ENCODE assay signal across 9 cellular contexts in genomic region chr19:14042673-14043608, GRCh38. TPM values are rescaled to one million over a fixed set of nuclear protein-coding genes. Genes with fewer than 3 reads are reported as not detected.
DNase-seq lines count a peak whose midpoint lies in the region; ATAC-seq and TF ChIP-seq lines count a peak whose summit lies in the region.
"Not testable (repeated sequence)": the region's sequence is repeated elsewhere in the genome, so short reads cannot be mapped to it uniquely, and the experiment has no call there.
"Had no signal": no experiment of that assay in that cellular context is flagged by ENCODE, and none has a peak within 500 bp of the region (broad histone marks: within the 10 kb centered on the region; RNA-seq: fewer than 3 reads in every experiment).

No MANE protein-coding gene starts in this region.

- CTCF ChIA-PET in WTC11 (lab: Charles Lee): interaction anchor here (0.5 to 11.1 kb wide), 24 partner anchors 9 to 1973 kb away, joined by 3 to 187 read pairs (median 4); partner anchors contain the start of genes DCAF15, IL27RA, MISP3 and PALM3

- H3K27me3 ChIP-seq in left ventricle myocardium inferior (ENCODE audit: low read depth); upper lobe of left lung: not testable (repeated sequence)

- 63 to 65% methylated on average over 19 of the region's 19 CpGs for WGBS in upper lobe of left lung, 2 donors

- TF ChIP-seq POLR2A in upper lobe of left lung (IDR thresholded peaks at IDR 0.05): not testable (repeated sequence)

- ATAC-seq in WTC11 (peak; percentile 96), upper lobe of left lung (ENCODE audit: low FRiP score in 2 of 2) (peak; percentile 61 to 89)
- peak; percentile 80 for ATAC-seq in central memory CD8-positive, alpha-beta T cell (replicated peaks; ENCODE audit: extremely low read depth, poor library complexity, severe bottlenecking)

- not testable (repeated sequence) for H3K9me3 ChIP-seq in left ventricle myocardium inferior (replicated peaks); upper lobe of left lung

- not testable (repeated sequence) for H3K36me3 ChIP-seq in left ventricle myocardium inferior
- H3K36me3 ChIP-seq in upper lobe of left lung: peaks cover 0 to 24% (median 9%) of the 10 kb centered on the region in 4 donors

- H3K4me1 Mint-ChIP-seq in WTC11, neural crest cell: not testable (repeated sequence)
- peaks cover 15% of the 10 kb centered on the region for H3K4me1 Mint-ChIP-seq in central memory CD8-positive, alpha-beta T cell

- TF ChIP-seq CTCF in WTC11 (IDR thresholded peaks at IDR 0.05) (peak; percentile 43), left ventricle myocardium inferior (IDR thresholded peaks at IDR 0.05; ENCODE audit: borderline replicate concordance) (peak; percentile 75), neural crest cell (conservative IDR thresholded peaks at IDR 0.05) (peak; percentile 67), upper lobe of left lung (IDR thresholded peaks at IDR 0.05) (peak; percentile 39 to 58 (median 46))

- H3K4me3 Mint-ChIP-seq in WTC11, neural crest cell: not testable (repeated sequence)
- H3K4me3 Mint-ChIP-seq in central memory CD8-positive, alpha-beta T cell: peak overlapping the region; percentile 13

- H3K4me1 ChIP-seq in left ventricle myocardium inferior: peaks cover 12% of the 10 kb centered on the region
- H3K4me1 ChIP-seq in upper lobe of left lung: not testable (repeated sequence)

- POLR2A ChIA-PET in WTC11 (lab: Charles Lee): interaction anchor here (0.7 to 1.1 kb wide), 3 partner anchors 11 to 111 kb away, joined by 3 to 4 read pairs (median 4); partner anchors contain the start of gene IL27RA

- not testable (repeated sequence) for TF ChIP-seq EP300 in upper lobe of left lung (IDR thresholded peaks at IDR 0.05)

- H3K27ac ChIP-seq in left ventricle myocardium inferior (replicated peaks) (peak overlapping the region; percentile 78), upper lobe of left lung (peak overlapping the region; percentile 34 to 57 (median 48))

- H3K27ac Mint-ChIP-seq in WTC11 (peak overlapping the region; percentile 99), neural crest cell (ENCODE audit: unreplicated experiment) (peak overlapping the region; percentile 97)
- H3K27ac Mint-ChIP-seq in central memory CD8-positive, alpha-beta T cell (ENCODE audit: low read depth): peak overlapping the region; percentile 94

- not testable (repeated sequence) for H3K9me3 Mint-ChIP-seq in WTC11; central memory CD8-positive, alpha-beta T cell; neural crest cell

- intact Hi-C loops in left ventricle myocardium inferior (cut with micrococcal nuclease): not testable (repeated sequence)

- not testable (repeated sequence) for H3K36me3 Mint-ChIP-seq in WTC11; neural crest cell (ENCODE audit: low read depth)
- peaks cover 90% of the 10 kb centered on the region for H3K36me3 Mint-ChIP-seq in central memory CD8-positive, alpha-beta T cell (ENCODE audit: insufficient read depth)

- not testable (repeated sequence) for H3K27me3 Mint-ChIP-seq in WTC11 (ENCODE audit: low read depth); central memory CD8-positive, alpha-beta T cell; neural crest cell (ENCODE audit: low read depth)

- DNase-seq in Daoy (ENCODE audit: low read depth) (peak; percentile 51), HT1080 (ENCODE audit: low read depth) (peak; percentile 36), NCI-H774 (lab: John Stamatoyannopoulos, UW) (peak; percentile 37), WTC11 (ENCODE audit: low spot score) (peak; percentile 76), neural crest cell (ENCODE audit: low read depth, low spot score) (peak; percentile 65)
- DNase-seq in central memory CD8-positive, alpha-beta T cell (ENCODE audit: low spot score in 2 of 2): peak; percentile 32 to 61
- not testable (repeated sequence) for DNase-seq in left ventricle myocardium inferior, upper lobe of left lung

- not testable (repeated sequence) for H3K4me3 ChIP-seq in left ventricle myocardium inferior, upper lobe of left lung

TF ChIP-seq in WTC11, 78 proteins besides CTCF, POLR2A, EP300 and RAD21 (continues in another document):
- TF ChIP-seq, protein P1, sequence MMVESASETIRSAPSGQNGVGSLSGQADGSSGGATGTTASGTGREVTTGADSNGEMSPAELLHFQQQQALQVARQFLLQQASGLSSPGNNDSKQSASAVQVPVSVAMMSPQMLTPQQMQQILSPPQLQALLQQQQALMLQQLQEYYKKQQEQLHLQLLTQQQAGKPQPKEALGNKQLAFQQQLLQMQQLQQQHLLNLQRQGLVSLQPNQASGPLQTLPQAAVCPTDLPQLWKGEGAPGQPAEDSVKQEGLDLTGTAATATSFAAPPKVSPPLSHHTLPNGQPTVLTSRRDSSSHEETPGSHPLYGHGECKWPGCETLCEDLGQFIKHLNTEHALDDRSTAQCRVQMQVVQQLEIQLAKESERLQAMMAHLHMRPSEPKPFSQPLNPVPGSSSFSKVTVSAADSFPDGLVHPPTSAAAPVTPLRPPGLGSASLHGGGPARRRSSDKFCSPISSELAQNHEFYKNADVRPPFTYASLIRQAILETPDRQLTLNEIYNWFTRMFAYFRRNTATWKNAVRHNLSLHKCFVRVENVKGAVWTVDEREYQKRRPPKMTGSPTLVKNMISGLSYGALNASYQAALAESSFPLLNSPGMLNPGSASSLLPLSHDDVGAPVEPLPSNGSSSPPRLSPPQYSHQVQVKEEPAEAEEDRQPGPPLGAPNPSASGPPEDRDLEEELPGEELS (CRISPR knock-in tag; IDR thresholded peaks at IDR 0.05): 0 out of 2 replicates have a peak, but pooled peaks have one; percentile 43

RNA-seq across cellular contexts. Expression of gene IL27RA, which starts 11.4 kb away (rescaled TPM):
- 10.7 and 11.1 TPM in 2 replicates for total RNA-seq in Daoy (2014; rRNA removed; shearing (Covaris generic))
- 20.7 and 22.6 TPM in 2 replicates for total RNA-seq in HT1080 (2014; rRNA removed; shearing (Covaris generic))
- 7.1 and 7.9 TPM in 2 replicates for polyA plus RNA-seq in HT1080 (2015; cell fraction: cytosol; rRNA removed)
- 8.6 and 11.1 TPM in 2 replicates for polyA plus RNA-seq in HT1080 (2015; cell fraction: nucleus; rRNA removed)
- total RNA-seq in WTC11 (2021) (11.8 to 12.2 TPM (median 12.0 TPM) in 3 replicates), left ventricle myocardium inferior (4.0 TPM), neural crest cell (4.8 and 5.0 TPM in 2 replicates), upper lobe of left lung (10 to 100 TPM in 5 of 6 donors, 1 to 10 TPM in 1; 9.3 to 24.4 (median 14.6) TPM)

RNA-seq across cellular contexts. Expression of gene RLN3, which starts 15.0 kb away (rescaled TPM):
- not detected in 2 replicates for total RNA-seq in Daoy (2014; rRNA removed; shearing (Covaris generic))
- total RNA-seq in HT1080 (2014; rRNA removed; shearing (Covaris generic)): not detected in 2 replicates
- not detected in 2 replicates for polyA plus RNA-seq in HT1080 (2015; cell fraction: cytosol; rRNA removed)
- not detected in 2 replicates for polyA plus RNA-seq in HT1080 (2015; cell fraction: nucleus; rRNA removed)
- total RNA-seq in WTC11 (2021): not detected in 3 replicates
- total RNA-seq in left ventricle myocardium inferior: not detected
- total RNA-seq in neural crest cell: not detected in 2 replicates
- total RNA-seq in upper lobe of left lung: under 1 TPM in 1 of 6 donors, not detected in 5; 0.43 TPM
- polyA plus RNA-seq: adipose tissue had no signal

RNA-seq across cellular contexts. Expression of gene PALM3, which starts 18.9 kb away (rescaled TPM):
- total RNA-seq in Daoy (2014; rRNA removed; shearing (Covaris generic)): 0.46 TPM in 1 of 2 replicates, not detected in the other
- total RNA-seq in HT1080 (2014; rRNA removed; shearing (Covaris generic)): 1.5 and 3.9 TPM in 2 replicates
- polyA plus RNA-seq in HT1080 (2015; cell fraction: cytosol; rRNA removed): 0.05 and 0.33 TPM in 2 replicates
- 0.08 TPM in 1 of 2 replicates, not detected in the other for polyA plus RNA-seq in HT1080 (2015; cell fraction: nucleus; rRNA removed)
- total RNA-seq in WTC11 (2021) (25.9 to 31.1 TPM (median 28.6 TPM) in 3 replicates), left ventricle myocardium inferior (0.38 TPM), neural crest cell (5.2 and 5.7 TPM in 2 replicates), upper lobe of left lung (100 to 1,000 TPM in 1 of 6 donors, 10 to 100 TPM in 2, 1 to 10 TPM in 2, under 1 TPM in 1; 0.15 to 123 (median 11.0) TPM)

RNA-seq across cellular contexts. Expression of gene MISP3, which starts 29.6 kb away (rescaled TPM):
- total RNA-seq in Daoy (2014; rRNA removed; shearing (Covaris generic)): 0.29 and 1.3 TPM in 2 replicates
- 1.4 and 1.5 TPM in 2 replicates for total RNA-seq in HT1080 (2014; rRNA removed; shearing (Covaris generic))
- 0.35 and 0.54 TPM in 2 replicates for polyA plus RNA-seq in HT1080 (2015; cell fraction: cytosol; rRNA removed)
- 0.74 and 1.1 TPM in 2 replicates for polyA plus RNA-seq in HT1080 (2015; cell fraction: nucleus; rRNA removed)
- total RNA-seq in WTC11 (2021) (2.4 to 3.4 TPM (median 3.2 TPM) in 3 replicates), left ventricle myocardium inferior (8.1 TPM), neural crest cell (0.39 and 0.98 TPM in 2 replicates), upper lobe of left lung (10 to 100 TPM in 3 of 6 donors, 1 to 10 TPM in 3; 7.9 to 31.2 (median 12.3) TPM)

RNA-seq across cellular contexts. Expression of gene RFX1, which starts 36.8 kb away (rescaled TPM):
- 1.3 and 1.4 TPM in 2 replicates for total RNA-seq in Daoy (2014; rRNA removed; shearing (Covaris generic))
- total RNA-seq in HT1080 (2014; rRNA removed; shearing (Covaris generic)): 3.1 and 3.8 TPM in 2 replicates
- 5.4 and 6.8 TPM in 2 replicates for polyA plus RNA-seq in HT1080 (2015; cell fraction: cytosol; rRNA removed)
- polyA plus RNA-seq in HT1080 (2015; cell fraction: nucleus; rRNA removed): 14.3 and 15.7 TPM in 2 replicates
- total RNA-seq in WTC11 (2021) (20.4 to 23.2 TPM (median 21.4 TPM) in 3 replicates), left ventricle myocardium inferior (15.2 TPM), neural crest cell (17.6 and 19.9 TPM in 2 replicates), upper lobe of left lung (10 to 100 TPM in 5 of 6 donors, 1 to 10 TPM in 1; 6.0 to 22.3 (median 15.5) TPM)
